In genomic region chr15:80186597-80186996, GRCh38 we compare ENCODE assay signal across 28 cellular contexts.
"Had no signal": no experiment of that assay in that cellular context is flagged by ENCODE, and none has a peak within 500 bp of the region (broad histone marks: within the 10 kb centered on the region; RNA-seq: fewer than 3 reads in every experiment).

No MANE protein-coding gene starts in this region.

- ATAC-seq: effector memory CD8-positive, alpha-beta T cell; esophagus mucosa; foreskin keratinocyte; gastrocnemius medialis; gastroesophageal sphincter; heart left ventricle; heart right ventricle had no signal

- H3K9me3 ChIP-seq: colonic mucosa, esophagus muscularis mucosa, esophagus squamous epithelium, gastrocnemius medialis, gastroesophageal sphincter, heart left ventricle, heart right ventricle had no signal

- H3K4me3 ChIP-seq: colonic mucosa, coronary artery, dorsolateral prefrontal cortex, esophagus muscularis mucosa, esophagus squamous epithelium, gastrocnemius medialis, gastroesophageal sphincter, heart left ventricle, heart right ventricle had no signal

- FAIRE-seq: colon, endometrium, endothelial cell of umbilical vein, frontal cortex had no signal

- DNase-seq: colonic mucosa; cortex of kidney; dermis blood vessel endothelial cell; dorsolateral prefrontal cortex; effector CD4-positive, alpha-beta T cell; effector CD8-positive, alpha-beta T cell; effector memory CD4-positive, alpha-beta T cell; effector memory CD8-positive, alpha-beta T cell; endodermal cell; erythroblast; esophagus squamous epithelium; foreskin fibroblast; foreskin keratinocyte; foreskin melanocyte; gastrocnemius medialis; glutamatergic neuron; head of caudate nucleus; heart left ventricle; heart right ventricle had no signal

- H3K27ac ChIP-seq: colonic mucosa, coronary artery, dorsolateral prefrontal cortex, epithelial cell of prostate, esophagus muscularis mucosa, esophagus squamous epithelium, foreskin keratinocyte, gastrocnemius medialis, gastroesophageal sphincter, heart left ventricle, heart right ventricle had no signal

- H3K4me1 ChIP-seq: colonic mucosa, esophagus muscularis mucosa, foreskin keratinocyte, gastroesophageal sphincter had no signal

- H3K36me3 ChIP-seq: colonic mucosa had no signal

- H3K27me3 ChIP-seq: colonic mucosa, esophagus muscularis mucosa, esophagus squamous epithelium, foreskin keratinocyte, gastrocnemius medialis, gastroesophageal sphincter, heart left ventricle, heart right ventricle had no signal
